In genomic region chr17:64471440-64471839, GRCh38 we compare ENCODE assay signal across 14 cellular contexts. TPM values are rescaled to one million over a fixed set of nuclear protein-coding genes. Genes with fewer than 3 reads are reported as not detected.
DNase-seq lines count a peak whose midpoint lies in the region; ATAC-seq and TF ChIP-seq lines count a peak whose summit lies in the region.
"Had no signal": no experiment of that assay in that cellular context is flagged by ENCODE, and none has a peak within 500 bp of the region (broad histone marks: within the 10 kb centered on the region; RNA-seq: fewer than 3 reads in every experiment).

No MANE protein-coding gene starts in this region.

- H3K4me1 Mint-ChIP-seq in endodermal cell, result peaks cover 16% of the 10 kb centered on the region
- H3K4me1 Mint-ChIP-seq: CD4-positive, alpha-beta memory T cell had no signal

- H2AK5ac ChIP-seq in IMR-90 (ENCODE audit: low read depth, low read length) (no peak overlapping the region), trophoblast cell (ENCODE audit: low read length) (no peak overlapping the region)

- H2BK20ac ChIP-seq in IMR-90 (ENCODE audit: low read depth, low read length), result no peak overlapping the region

- no peak overlapping the region for H3K18ac ChIP-seq in IMR-90 (ENCODE audit: low read depth, low read length)
- H3K18ac ChIP-seq in trophoblast cell (ENCODE audit: low read length), result no peak overlapping the region

- H3K27me3 Mint-ChIP-seq in endodermal cell (ENCODE audit: insufficient read depth), result peaks cover 2% of the 10 kb centered on the region

- H3K27me3 ChIP-seq in IMR-90 (ENCODE audit: control insufficient read depth, insufficient read depth, low read length) (peaks cover 8% of the 10 kb centered on the region), endodermal cell (ENCODE audit: control insufficient read depth, insufficient read depth, low read length, poor library complexity, severe bottlenecking) (no peaks in the 10 kb centered on the region), trophoblast cell (ENCODE audit: insufficient read depth, low read length) (no peaks in the 10 kb centered on the region)

- BruUV-seq in IMR-90 (replicated peaks; lab: Mats Ljungman, UMichigan), result no TSS peak

- DNase-seq in IMR-90 (no peak), endodermal cell (peak; percentile 56), trophoblast cell (no peak), NCI-H510A treated with DMSO at 0.1 percent for 48 hours (lab: John Stamatoyannopoulos, UW) (no peak)
- no peak for DNase-seq in activated CD4-positive, CD25-positive, alpha-beta regulatory T cell (lab: John Stamatoyannopoulos, UW)
- DNase-seq in activated CD4-positive, alpha-beta T cell treated with anti-CD3 and anti-CD28 coated beads for 1 hour, result no peak
- DNase-seq: ACHN; CD4-positive, alpha-beta memory T cell; DMS153; DMS79; GDM1; KBM-7 had no signal

- H3K79me2 ChIP-seq in trophoblast cell (ENCODE audit: control insufficient read depth, insufficient read depth, low read length, poor library complexity), result no peaks in the 10 kb centered on the region

- CTCF ChIA-PET in IMR-90 (lab: Yijun Ruan, JAX), result no interaction called here

- H3K36me3 ChIP-seq in IMR-90 (ENCODE audit: control insufficient read depth, insufficient read depth, low read length), result no peaks in the 10 kb centered on the region
- no peaks in the 10 kb centered on the region for H3K36me3 ChIP-seq in endodermal cell (ENCODE audit: control insufficient read depth, insufficient read depth, low read length)
- H3K36me3 ChIP-seq in trophoblast cell (ENCODE audit: control insufficient read depth in 1 of 2, insufficient read depth in 2 of 2, low read length in 2 of 2), result no peaks in the 10 kb centered on the region
- H3K36me3 ChIP-seq: HAP-1 had no signal

- H3K4ac ChIP-seq in IMR-90 (ENCODE audit: low read depth, low read length) (no peak overlapping the region), trophoblast cell (ENCODE audit: low read depth, low read length) (no peak overlapping the region)

- intact Hi-C loops in IMR-90 (cut with micrococcal nuclease), result no loop called here

- H3K4me1 ChIP-seq in IMR-90 (ENCODE audit: control insufficient read depth, insufficient read depth, low read length), result no peaks in the 10 kb centered on the region
- peaks cover 7% of the 10 kb centered on the region for H3K4me1 ChIP-seq in endodermal cell (ENCODE audit: control insufficient read depth, insufficient read depth, low read length)
- peaks cover 0 to under 1% of the 10 kb centered on the region in 2 experiments for H3K4me1 ChIP-seq in trophoblast cell (ENCODE audit: control insufficient read depth in 1 of 2, insufficient read depth in 2 of 2, low read length in 2 of 2)
- H3K4me1 ChIP-seq: HAP-1 had no signal

- H2BK5ac ChIP-seq in IMR-90 (ENCODE audit: low read depth, low read length, poor library complexity, severe bottlenecking), result no peak overlapping the region
- H2BK5ac ChIP-seq in trophoblast cell (ENCODE audit: low read depth, low read length, poor library complexity), result no peak overlapping the region

- H2AK9ac ChIP-seq in IMR-90 (replicated peaks; ENCODE audit: low read depth, low read length, poor library complexity), result no peak overlapping the region

- H3K27ac ChIP-seq in IMR-90 (ENCODE audit: insufficient read depth, low read length) (no peak overlapping the region), endodermal cell (ENCODE audit: low read depth, low read length) (no peak overlapping the region), trophoblast cell (ENCODE audit: low read depth, low read length) (no peak overlapping the region)

- no peak overlapping the region for H4K5ac ChIP-seq in IMR-90 (ENCODE audit: low read depth, low read length)

- H3K23ac ChIP-seq in IMR-90 (ENCODE audit: low read depth, low read length) (no peak overlapping the region), trophoblast cell (ENCODE audit: low read length) (peak overlapping the region; percentile 22)

- H3K4me3 Mint-ChIP-seq in endodermal cell, result no peak overlapping the region
- H3K4me3 Mint-ChIP-seq: CD14-positive monocyte; CD4-positive, alpha-beta memory T cell had no signal

- no peak for TF ChIP-seq POLR2A in IMR-90 (IDR thresholded peaks at IDR 0.05; ENCODE audit: low read depth, low read length)

- H4K8ac ChIP-seq in IMR-90 (ENCODE audit: low read depth in 2 of 2, low read length in 2 of 2) (no peak overlapping the region), trophoblast cell (ENCODE audit: low read depth, low read length) (no peak overlapping the region)

- dilution Hi-C loops in IMR-90 (cut with HindIII; ENCODE audit: low sequenced_read_pairs, unreplicated experiment), result no loop called here

- H2AFZ ChIP-seq in IMR-90 (replicated peaks; ENCODE audit: low read length, poor library complexity) (no peak overlapping the region), trophoblast cell (ENCODE audit: insufficient read depth, low read length, poor library complexity) (no peak overlapping the region)

- H3K79me1 ChIP-seq in IMR-90 (ENCODE audit: low read depth in 1 of 2, low read length in 2 of 2), result no peaks in the 10 kb centered on the region
- H3K79me1 ChIP-seq in trophoblast cell (ENCODE audit: low read length), result no peaks in the 10 kb centered on the region

- H3K9ac ChIP-seq in IMR-90 (ENCODE audit: low read depth, low read length) (no peak overlapping the region), endodermal cell (ENCODE audit: extremely low read depth, low read length, poor library complexity, severe bottlenecking) (no peak overlapping the region), trophoblast cell (ENCODE audit: low read length) (no peak overlapping the region)

- no peak overlapping the region for H3K56ac ChIP-seq in IMR-90 (ENCODE audit: extremely low read depth, insufficient read depth, low read length)

- H2BK120ac ChIP-seq in IMR-90 (ENCODE audit: low read depth, low read length) (no peak overlapping the region), trophoblast cell (ENCODE audit: insufficient read depth, low read length, poor library complexity) (no peak overlapping the region)

- no peaks in the 10 kb centered on the region for H3K9me1 ChIP-seq in IMR-90 (ENCODE audit: insufficient read depth, low read length)

- in situ Hi-C loops in IMR-90 (cut with MboI; ENCODE audit: low sequenced_read_pairs), result no loop called here

- no peak overlapping the region for H3K4me2 ChIP-seq in IMR-90 (ENCODE audit: low read depth, low read length)
- H3K4me2 ChIP-seq in trophoblast cell (ENCODE audit: low read length), result no peak overlapping the region

- H3K4me3 ChIP-seq in IMR-90 (ENCODE audit: insufficient read depth, low read depth, low read length) (no peak overlapping the region), endodermal cell (ENCODE audit: low read length) (no peak overlapping the region), trophoblast cell (ENCODE audit: low read depth, low read length) (no peak overlapping the region)
- H3K4me3 ChIP-seq: HAP-1 had no signal

- no CpG with 5 or more reads among the region's 3 CpGs for WGBS in IMR-90 (ENCODE audit: extremely low coverage in 2 of 2, insufficient read length in 1 of 2), 2 experiments
- WGBS in endodermal cell (ENCODE audit: insufficient coverage in 1 of 2, insufficient read length in 1 of 2), 2 experiments, result 88 to 90% methylated on average over 3 of the region's 3 CpGs
- no CpG with 5 or more reads among the region's 3 CpGs for WGBS in trophoblast cell (ENCODE audit: extremely low coverage, insufficient coverage, insufficient read length)

- H2BK15ac ChIP-seq in IMR-90 (ENCODE audit: low read depth, low read length), result no peak overlapping the region

- H3K9me3 ChIP-seq in IMR-90 (ENCODE audit: control insufficient read depth, insufficient read depth, low read length), result no peaks in the 10 kb centered on the region
- H3K9me3 ChIP-seq in endodermal cell (ENCODE audit: control insufficient read depth, low read length), result no peaks in the 10 kb centered on the region
- H3K9me3 ChIP-seq in trophoblast cell (ENCODE audit: insufficient read depth, low read depth, low read length), result no peaks in the 10 kb centered on the region
- H3K9me3 ChIP-seq: HAP-1 had no signal

- no peak for ATAC-seq in IMR-90 (ENCODE audit: low read depth)

- peaks cover 2% of the 10 kb centered on the region for H3K9me3 Mint-ChIP-seq in endodermal cell
- H3K9me3 Mint-ChIP-seq: CD4-positive, alpha-beta memory T cell had no signal

- H4K12ac ChIP-seq in trophoblast cell (ENCODE audit: low read depth, low read length), result no peak overlapping the region

- POLR2A ChIA-PET in IMR-90 (lab: Charles Lee; ENCODE audit: unreplicated experiment), result no interaction called here

- TF ChIP-seq CTCF in IMR-90 (conservative IDR thresholded peaks at IDR 0.05; ENCODE audit: low read depth, low read length) (no peak), endodermal cell (conservative IDR thresholded peaks at IDR 0.05) (no peak)

- H3K14ac ChIP-seq in IMR-90 (replicated peaks; ENCODE audit: low read depth, low read length), result no peak overlapping the region
- H3K14ac ChIP-seq in trophoblast cell (ENCODE audit: low read length), result no peak overlapping the region

- H3K36me3 Mint-ChIP-seq in endodermal cell (ENCODE audit: low read depth), result no peaks in the 10 kb centered on the region
- H3K36me3 Mint-ChIP-seq: CD4-positive, alpha-beta memory T cell had no signal

- no peak for TF ChIP-seq RAD21 in IMR-90 (IDR thresholded peaks at IDR 0.05; ENCODE audit: low read length)

- H4K91ac ChIP-seq in IMR-90 (ENCODE audit: insufficient read depth, low read depth, low read length), result no peak overlapping the region
- no peak overlapping the region for H4K91ac ChIP-seq in trophoblast cell (ENCODE audit: low read depth, low read length)

- H2BK12ac ChIP-seq in trophoblast cell (ENCODE audit: low read length), result no peak overlapping the region

- H3K27ac Mint-ChIP-seq in endodermal cell, result no peak overlapping the region

- H4K20me1 ChIP-seq in IMR-90 (ENCODE audit: insufficient read depth, low read length), result no peaks in the 10 kb centered on the region

RNA-seq across cellular contexts. Expression of gene MILR1, which starts 22.5 kb away (rescaled TPM):
- total RNA-seq in IMR-90 (2012; rRNA removed) (0.36 and 0.56 TPM in 2 replicates), endodermal cell (under 1 TPM in 1 of 2 donors, not detected in 1; 0.80 TPM)
- polyA plus RNA-seq in IMR-90 (2012; rRNA removed), result 0.23 and 0.44 TPM in 2 replicates
- polyA plus RNA-seq in IMR-90 (2012; cell fraction: cytosol; rRNA removed), result 0.05 and 1.2 TPM in 2 replicates
- 0.18 and 0.78 TPM in 2 replicates for polyA plus RNA-seq in IMR-90 (2012; cell fraction: nucleus; rRNA removed; ENCODE audit: low replicate concordance)
- not detected for polyA plus RNA-seq in endodermal cell (2013, experiment 1 of 2)
- polyA plus RNA-seq in endodermal cell (2013, experiment 2 of 2), result not detected
- 0.18 and 0.29 TPM in 2 replicates for polyA plus RNA-seq in trophoblast cell (2013)
- polyA plus RNA-seq: CD4-positive, alpha-beta memory T cell had no signal

RNA-seq across cellular contexts. Expression of gene POLG2, which starts 25.4 kb away (rescaled TPM):
- 7.0 and 9.2 TPM in 2 replicates for total RNA-seq in IMR-90 (2012; rRNA removed)
- 6.6 and 7.7 TPM in 2 replicates for polyA plus RNA-seq in IMR-90 (2012; rRNA removed)
- 1.7 and 3.1 TPM in 2 replicates for polyA plus RNA-seq in IMR-90 (2012; cell fraction: cytosol; rRNA removed)
- polyA plus RNA-seq in IMR-90 (2012; cell fraction: nucleus; rRNA removed; ENCODE audit: low replicate concordance), result 5.9 and 26.6 TPM in 2 replicates
- 10 to 100 TPM; 27.1 to 33.9 TPM for total RNA-seq in endodermal cell
- 26.6 TPM for polyA plus RNA-seq in endodermal cell (2013, experiment 1 of 2)
- polyA plus RNA-seq in endodermal cell (2013, experiment 2 of 2), result 15.9 TPM
- polyA plus RNA-seq in trophoblast cell (2013), result 7.7 and 8.4 TPM in 2 replicates

RNA-seq across cellular contexts. Expression of gene DDX5, which starts 34.6 kb away (rescaled TPM):
- total RNA-seq in IMR-90 (2012; rRNA removed) (253 and 330 TPM in 2 replicates), endodermal cell (100 to 1,000 TPM; 687 to 894 TPM)
- 781 and 848 TPM in 2 replicates for polyA plus RNA-seq in IMR-90 (2012; rRNA removed)
- polyA plus RNA-seq in IMR-90 (2012; cell fraction: cytosol; rRNA removed), result 975 and 1,133 TPM in 2 replicates
- polyA plus RNA-seq in IMR-90 (2012; cell fraction: nucleus; rRNA removed; ENCODE audit: low replicate concordance), result 2,426 and 5,868 TPM in 2 replicates
- 855 TPM for polyA plus RNA-seq in endodermal cell (2013, experiment 1 of 2)
- 761 TPM for polyA plus RNA-seq in endodermal cell (2013, experiment 2 of 2)
- polyA plus RNA-seq in trophoblast cell (2013), result 580 and 586 TPM in 2 replicates

RNA-seq across cellular contexts. Expression of gene CEP95, which starts 35.3 kb away (rescaled TPM):
- total RNA-seq in IMR-90 (2012; rRNA removed) (6.1 and 13.3 TPM in 2 replicates), endodermal cell (10 to 100 TPM; 75.5 to 93.9 TPM)
- 12.4 and 13.6 TPM in 2 replicates for polyA plus RNA-seq in IMR-90 (2012; rRNA removed)
- 1.8 and 2.2 TPM in 2 replicates for polyA plus RNA-seq in IMR-90 (2012; cell fraction: cytosol; rRNA removed)
- polyA plus RNA-seq in IMR-90 (2012; cell fraction: nucleus; rRNA removed; ENCODE audit: low replicate concordance), result 8.1 and 70.7 TPM in 2 replicates
- 77.4 TPM for polyA plus RNA-seq in endodermal cell (2013, experiment 1 of 2)
- 74.6 TPM for polyA plus RNA-seq in endodermal cell (2013, experiment 2 of 2)
- 36.1 and 37.4 TPM in 2 replicates for polyA plus RNA-seq in trophoblast cell (2013)
